In the genomic region with DNA sequence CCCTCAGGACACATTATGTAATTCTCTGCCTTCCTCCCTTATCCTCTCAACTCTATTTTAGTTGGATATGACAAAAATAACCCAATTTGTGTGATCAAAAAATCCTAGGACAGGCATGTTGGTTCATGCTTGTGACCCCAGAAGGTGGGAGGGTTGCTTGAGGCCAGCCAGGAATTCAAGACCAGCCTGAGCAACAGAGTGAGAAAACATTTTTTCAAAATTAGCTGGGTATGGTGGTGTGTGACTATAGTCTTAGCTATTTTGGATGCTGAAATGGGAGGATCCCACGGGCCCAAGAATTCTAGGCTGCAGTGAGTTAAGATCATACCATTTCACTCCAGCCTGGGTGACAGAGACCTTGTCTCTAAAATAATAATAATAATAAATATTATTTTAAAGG, we compare ENCODE assay signal across 18 cellular contexts.
DNase-seq lines count a peak whose midpoint lies in the region; ATAC-seq, FAIRE-seq and TF ChIP-seq lines count a peak whose summit lies in the region.
"Had no signal": no experiment of that assay in that cellular context is flagged by ENCODE, and none has a peak within 500 bp of the region (broad histone marks: within the 10 kb centered on the region; RNA-seq: fewer than 3 reads in every experiment).

No MANE protein-coding gene starts in this region.

- no peak for ATAC-seq in HG03469 (IDR thresholded peaks at IDR 0.05; ENCODE audit: unreplicated experiment)

- no peak for TF ChIP-seq CTCF in PC-9 (conservative IDR thresholded peaks at IDR 0.05)
- no peak for TF ChIP-seq CTCF in H1 (IDR thresholded peaks at IDR 0.05; ENCODE audit: control extremely low read depth in 1 of 3, insufficient read depth in 1 of 3, low read depth in 1 of 3, low read length in 3 of 3)

- no peak overlapping the region for H2BK120ac ChIP-seq in H1 (replicated peaks; ENCODE audit: low read depth, low read length)
- H2BK120ac ChIP-seq in mesenchymal stem cell (ENCODE audit: low read depth, low read length), result no peak overlapping the region

- H3K27me3 ChIP-seq in PC-9 (ENCODE audit: insufficient read depth, low read depth) (no peaks in the 10 kb centered on the region), H1 (replicated peaks in 1 of 4; ENCODE audit: control insufficient read depth in 3 of 4, extremely low read depth in 1 of 4, insufficient read depth in 3 of 4, low read length in 3 of 4) (no peaks in the 10 kb centered on the region), mesenchymal stem cell (ENCODE audit: control insufficient read depth in 1 of 2, insufficient read depth in 1 of 2, low read length in 2 of 2) (no peaks in the 10 kb centered on the region)
- H3K27me3 ChIP-seq: colonic mucosa, Peyer's patch had no signal

- H3K9ac ChIP-seq in H1 (replicated peaks in 1 of 4; ENCODE audit: extremely low read depth in 1 of 4, low read depth in 3 of 4, low read length in 3 of 4) (no peak overlapping the region), mesenchymal stem cell (ENCODE audit: low read length) (no peak overlapping the region)
- H3K9ac ChIP-seq: parathyroid adenoma had no signal

- H3K23ac ChIP-seq in H1 (ENCODE audit: insufficient read length) (no peak overlapping the region), mesenchymal stem cell (ENCODE audit: low read length in 2 of 2) (no peak overlapping the region)

- H3K79me2 ChIP-seq in PC-9 (ENCODE audit: low read depth) (no peaks in the 10 kb centered on the region), H1 (ENCODE audit: control insufficient read depth in 1 of 2, insufficient read depth in 2 of 2, low read length in 2 of 2) (no peaks in the 10 kb centered on the region)
- H3K79me2 ChIP-seq: parathyroid adenoma had no signal

- TF ChIP-seq EP300 in H1 (IDR thresholded peaks at IDR 0.05; ENCODE audit: borderline replicate concordance in 1 of 2, low read depth in 2 of 2, low read length in 2 of 2), result no peak

- no peak for TF ChIP-seq POLR2A in H1 (IDR thresholded peaks at IDR 0.05; ENCODE audit: control extremely low read depth in 1 of 2, low read depth in 2 of 2, low read length in 2 of 2)

- H3K9me2 ChIP-seq in PC-9 (ENCODE audit: insufficient read depth), result peaks cover 4% of the 10 kb centered on the region; the same call in 1 of the 2 replicates

- no peak overlapping the region for H2BK12ac ChIP-seq in H1 (ENCODE audit: low read depth, low read length)
- H2BK12ac ChIP-seq in mesenchymal stem cell (ENCODE audit: low read length in 2 of 2), result no peak overlapping the region

- no peak overlapping the region for H3K27ac ChIP-seq in PC-9
- H3K27ac ChIP-seq in H1 (ENCODE audit: low read depth, low read length), result no peak overlapping the region
- H3K27ac ChIP-seq in mesenchymal stem cell (ENCODE audit: low read length, poor library complexity, severe bottlenecking), result peak overlapping the region; percentile 59
- H3K27ac ChIP-seq: colonic mucosa, left ventricle myocardium inferior, parathyroid adenoma, Peyer's patch, VCaP had no signal

- H3K18ac ChIP-seq in H1 (ENCODE audit: extremely low read depth, low read length), result no peak overlapping the region
- no peak overlapping the region for H3K18ac ChIP-seq in mesenchymal stem cell (ENCODE audit: low read depth in 1 of 2, low read length in 2 of 2)

- BruUV-seq in PC-9 (replicated peaks; lab: Mats Ljungman, UMichigan), result no TSS peak

- no peak overlapping the region for H2BK15ac ChIP-seq in H1 (ENCODE audit: low read length)
- no peak overlapping the region for H2BK15ac ChIP-seq in mesenchymal stem cell (ENCODE audit: low read depth, poor library complexity, severe bottlenecking)

- H3K14ac ChIP-seq in H1 (ENCODE audit: insufficient read length) (no peak overlapping the region), mesenchymal stem cell (ENCODE audit: low read length in 2 of 2) (no peak overlapping the region)

- no peak overlapping the region for H4K5ac ChIP-seq in H1 (ENCODE audit: insufficient read length, low read depth, low read length)

- H4K8ac ChIP-seq in H1 (ENCODE audit: extremely low read depth, insufficient read depth, low read length), result no peak overlapping the region
- H4K8ac ChIP-seq in mesenchymal stem cell (ENCODE audit: low read length), result no peak overlapping the region

- H3F3A ChIP-seq in PC-9 (ENCODE audit: insufficient read depth, low read depth), result no peaks in the 10 kb centered on the region

- H3K79me1 ChIP-seq in H1 (ENCODE audit: low read depth, low read length) (no peaks in the 10 kb centered on the region), mesenchymal stem cell (replicated peaks; ENCODE audit: low read length, poor library complexity, severe bottlenecking) (no peaks in the 10 kb centered on the region)

- H3K4ac ChIP-seq in H1 (replicated peaks; ENCODE audit: insufficient read length, low read depth, low read length) (no peak overlapping the region), mesenchymal stem cell (ENCODE audit: low read depth in 1 of 2, low read length in 2 of 2) (no peak overlapping the region)

- H2AK5ac ChIP-seq in H1 (ENCODE audit: low read depth, low read length) (no peak overlapping the region), mesenchymal stem cell (ENCODE audit: low read length, severe bottlenecking) (no peak overlapping the region)

- H4K91ac ChIP-seq in H1 (replicated peaks; ENCODE audit: insufficient read length, low read length) (no peak overlapping the region), mesenchymal stem cell (ENCODE audit: low read length) (no peak overlapping the region)

- H2BK5ac ChIP-seq in H1 (ENCODE audit: low read depth, low read length), result no peak overlapping the region
- H2BK5ac ChIP-seq in mesenchymal stem cell (ENCODE audit: low read depth, low read length, poor library complexity, severe bottlenecking), result peak overlapping the region; percentile 79

- H2BK20ac ChIP-seq in H1 (ENCODE audit: low read length), result no peak overlapping the region

- H3K23me2 ChIP-seq in H1 (ENCODE audit: low read depth, low read length), result no peaks in the 10 kb centered on the region

- POLR2A ChIA-PET in PC-9 (lab: Charles Lee; ENCODE audit: unreplicated experiment) (interaction anchor here (0.6 kb wide), 1 partner anchor 1182 kb away, joined by 3 read pairs; no protein-coding TSS in a partner anchor), H1 (lab: Charles Lee; ENCODE audit: partially characterized antibody) (no interaction called here)

- TF ChIP-seq RAD21 in H1 (IDR thresholded peaks at IDR 0.05 in 1 of 2, conservative IDR thresholded peaks at IDR 0.05 in 1 of 2; ENCODE audit: low read depth in 2 of 2, low read length in 2 of 2), result no peak

- H3K4me3 ChIP-seq in PC-9, result no peak overlapping the region
- H3K4me3 ChIP-seq in H1 (ENCODE audit: extremely low read depth in 1 of 4, insufficient read depth in 2 of 4, low read depth in 3 of 4, low read length in 4 of 4), result no peak overlapping the region
- no peak overlapping the region for H3K4me3 ChIP-seq in mesenchymal stem cell (ENCODE audit: insufficient read depth in 1 of 2, low read depth in 1 of 2, low read length in 2 of 2)
- H3K4me3 ChIP-seq: colonic mucosa, left ventricle myocardium inferior, Peyer's patch had no signal

- CTCF ChIA-PET in PC-9 (lab: Charles Lee) (no interaction called here), H1 (lab: Charles Lee; ENCODE audit: partially characterized antibody) (interaction anchor here (0.8 kb wide), 1 partner anchor 239 kb away, joined by 4 read pairs; no protein-coding TSS in a partner anchor)

- H2AFZ ChIP-seq in PC-9 (0 out of 2 replicates have a peak overlapping the region, but pooled peaks have one; percentile 32), H1 (ENCODE audit: low read length) (peak overlapping the region; percentile 29; the same call in 1 of the 2 replicates), mesenchymal stem cell (ENCODE audit: low read depth, low read length) (no peak overlapping the region)
- H2AFZ ChIP-seq: parathyroid adenoma had no signal

- no peaks in the 10 kb centered on the region for H4K20me1 ChIP-seq in PC-9 (ENCODE audit: insufficient read depth)
- H4K20me1 ChIP-seq in H1 (replicated peaks in 1 of 2; ENCODE audit: control insufficient read depth in 1 of 2, insufficient read depth in 2 of 2, low read length in 2 of 2), result no peaks in the 10 kb centered on the region

- FAIRE-seq in H1 (lab: Jason Lieb, UNC), result peak; percentile 42

- no peaks in the 10 kb centered on the region for H3K36me3 ChIP-seq in PC-9 (ENCODE audit: low read depth)
- no peaks in the 10 kb centered on the region for H3K36me3 ChIP-seq in H1 (ENCODE audit: control insufficient read depth in 2 of 4, insufficient read depth in 4 of 4, low read length in 3 of 4)
- H3K36me3 ChIP-seq in mesenchymal stem cell (ENCODE audit: control insufficient read depth in 1 of 2, insufficient read depth in 2 of 2, low read depth in 1 of 2, low read length in 2 of 2), result no peaks in the 10 kb centered on the region
- H3K36me3 ChIP-seq: colonic mucosa, left ventricle myocardium inferior, Peyer's patch had no signal

- H3K4me2 ChIP-seq in PC-9 (no peak overlapping the region), H1 (ENCODE audit: insufficient read depth in 1 of 2, low read depth in 2 of 2, low read length in 2 of 2) (no peak overlapping the region), mesenchymal stem cell (ENCODE audit: low read length, poor library complexity, severe bottlenecking) (no peak overlapping the region)

- no peaks in the 10 kb centered on the region for H3K4me1 ChIP-seq in PC-9 (replicated peaks; ENCODE audit: insufficient read depth)
- no peaks in the 10 kb centered on the region for H3K4me1 ChIP-seq in H1 (replicated peaks in 1 of 4; ENCODE audit: control insufficient read depth in 3 of 4, insufficient read depth in 4 of 4, low read length in 3 of 4)
- peaks cover 1% of the 10 kb centered on the region for H3K4me1 ChIP-seq in mesenchymal stem cell (ENCODE audit: control insufficient read depth, insufficient read depth, low read depth, low read length)
- H3K4me1 ChIP-seq: colonic mucosa, left ventricle myocardium inferior, parathyroid adenoma, Peyer's patch had no signal

- intact Hi-C loops in PC-9 (cut with micrococcal nuclease; ENCODE audit: unreplicated experiment), result no loop called here

- no peak overlapping the region for H3K56ac ChIP-seq in H1 (replicated peaks; ENCODE audit: insufficient read length, low read depth, low read length)

- DNase-seq in AG20443 (ENCODE audit: low spot score) (peak; percentile 53), PC-9 (no peak), H1 (ENCODE audit: low read depth in 1 of 2, low spot score in 2 of 2) (no peak), mesenchymal stem cell (no peak), SK-N-DZ (ENCODE audit: low spot score) (no peak), SHP77 treated with DMSO at 0.1 percent for 48 hours (lab: John Stamatoyannopoulos, UW) (no peak)
- DNase-seq in stimulated activated naive CD4-positive, alpha-beta T cell treated with Interleukin-2 at 50 U/mL for 16 hours (lab: John Stamatoyannopoulos, UW), result no peak
- DNase-seq: colonic mucosa; hypothalamus; Kasumi-1; left ventricle myocardium inferior; NCI-H1694; NCI-H526 treated with DMSO at 0.1 percent for 48 hours; Peyer's patch; stimulated activated naive CD4-positive, alpha-beta T cell had no signal

- WGBS in H1 (ENCODE audit: extremely low coverage in 1 of 2, insufficient coverage in 1 of 2, insufficient read length in 1 of 2, insufficient replicate concordance in 2 of 2, low coverage in 1 of 2, low lambda C conversion rate in 2 of 2, missing lambda C conversion rate in 1 of 2), 2 experiments, result 88% methylated on average over 1 of the region's 1 CpG; no CpG with 5 or more reads in 1 of the 2 experiments
- WGBS in mesenchymal stem cell, result no CpG with 5 or more reads among the region's 1 CpG

- no peaks in the 10 kb centered on the region for H3K9me3 ChIP-seq in PC-9 (ENCODE audit: insufficient read depth, low read depth)
- no peaks in the 10 kb centered on the region for H3K9me3 ChIP-seq in H1 (ENCODE audit: insufficient read depth in 2 of 2, low read depth in 1 of 2, low read length in 1 of 2)
- no peaks in the 10 kb centered on the region for H3K9me3 ChIP-seq in mesenchymal stem cell (ENCODE audit: control insufficient read depth, low read length)
- H3K9me3 ChIP-seq: colonic mucosa, left ventricle myocardium inferior, Peyer's patch had no signal
